ENCODE assay signal across 26 cellular contexts in the genomic region with DNA sequence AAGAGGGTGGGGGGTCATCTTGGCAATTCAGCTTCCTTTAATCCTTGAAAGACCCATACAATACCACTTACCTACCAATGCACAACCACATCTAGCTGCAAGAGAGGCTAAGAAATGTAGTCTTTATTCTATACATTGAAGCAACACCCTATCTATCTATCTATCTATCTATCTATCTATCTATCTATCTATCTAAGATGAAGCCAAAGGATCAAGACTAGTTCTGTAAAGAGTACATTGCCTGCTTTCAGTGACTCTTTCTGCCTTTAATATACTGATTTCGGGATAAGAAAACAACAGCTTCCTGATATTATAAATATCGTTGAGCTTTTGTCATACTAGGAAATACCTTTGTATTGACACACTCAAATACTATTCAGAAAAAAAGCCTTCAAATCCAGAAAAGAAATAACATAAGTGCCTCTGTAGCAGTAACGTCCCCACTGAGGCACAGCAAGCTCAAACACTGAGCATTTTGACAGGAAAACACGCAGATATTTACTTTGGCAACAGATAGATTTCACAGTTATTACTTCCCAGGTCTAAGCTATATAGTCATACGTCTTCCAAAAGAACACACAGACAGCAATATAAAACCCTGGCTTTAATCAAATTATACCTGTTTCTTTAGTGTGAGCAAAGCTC.
DNase-seq lines count a peak whose midpoint lies in the region; TF ChIP-seq lines count a peak whose summit lies in the region.
"Had no signal": no experiment of that assay in that cellular context is flagged by ENCODE, and none has a peak within 500 bp of the region (broad histone marks: within the 10 kb centered on the region; RNA-seq: fewer than 3 reads in every experiment).

No MANE protein-coding gene starts in this region.

- H3K27me3 ChIP-seq in sigmoid colon = no peaks in the 10 kb centered on the region
- H3K27me3 ChIP-seq: BLaER1, body of pancreas, colonic mucosa had no signal

- peak overlapping the region; percentile 42 for H3K27ac Mint-ChIP-seq in chondrocyte (ENCODE audit: unreplicated experiment)
- H3K27ac Mint-ChIP-seq in activated naive CD8-positive, alpha-beta T cell treated with anti-CD3 and anti-CD28 coated beads for 36 hours = no peak overlapping the region
- H3K27ac Mint-ChIP-seq: activated CD8-positive, alpha-beta T cell treated with anti-CD3 and anti-CD28 coated beads, Interleukin-2, amount 10 ng/mL, durations not matched to agents 7 days and 5 days; nephron had no signal

- no peaks in the 10 kb centered on the region for H3K36me3 Mint-ChIP-seq in chondrocyte (ENCODE audit: low read depth)
- no peaks in the 10 kb centered on the region for H3K36me3 Mint-ChIP-seq in activated naive CD8-positive, alpha-beta T cell treated with anti-CD3 and anti-CD28 coated beads for 36 hours

- TF ChIP-seq CTCF in chondrocyte (IDR thresholded peaks at IDR 0.05) (no peak), sigmoid colon (IDR thresholded peaks at IDR 0.05) (no peak)

- no peaks in the 10 kb centered on the region for H3K9me3 Mint-ChIP-seq in chondrocyte (ENCODE audit: low read depth)
- H3K9me3 Mint-ChIP-seq in activated naive CD8-positive, alpha-beta T cell treated with anti-CD3 and anti-CD28 coated beads for 36 hours = no peaks in the 10 kb centered on the region
- H3K9me3 Mint-ChIP-seq: nephron had no signal

- in situ Hi-C loops in ACHN (cut with HindIII; ENCODE audit: low pct_ligation_motif_present, low pct_unique_long_range_greater_than_20kb, low sequenced_read_pairs) = no loop called here

- H3K4me1 Mint-ChIP-seq in chondrocyte (ENCODE audit: low read depth) = peaks cover 11% of the 10 kb centered on the region
- no peaks in the 10 kb centered on the region for H3K4me1 Mint-ChIP-seq in activated naive CD8-positive, alpha-beta T cell treated with anti-CD3 and anti-CD28 coated beads for 36 hours

- 28 to 68% methylated on average over 5 of the region's 5 CpGs for WGBS in sigmoid colon, 2 donors

- peaks cover 0 to 17% (median 2%) of the 10 kb centered on the region in 4 donors for H3K4me1 ChIP-seq in sigmoid colon
- H3K4me1 ChIP-seq: colonic mucosa, parathyroid adenoma had no signal

- H3K9me3 ChIP-seq in sigmoid colon = no peaks in the 10 kb centered on the region
- H3K9me3 ChIP-seq: BLaER1, body of pancreas, colonic mucosa, thoracic aorta had no signal

- no peak overlapping the region for H3K4me3 Mint-ChIP-seq in chondrocyte (ENCODE audit: unreplicated experiment)
- H3K4me3 Mint-ChIP-seq in activated naive CD8-positive, alpha-beta T cell treated with anti-CD3 and anti-CD28 coated beads for 36 hours = no peak overlapping the region
- H3K4me3 Mint-ChIP-seq: activated CD8-positive, alpha-beta T cell treated with anti-CD3 and anti-CD28 coated beads, Interleukin-2, amount 10 ng/mL, durations not matched to agents 7 days and 5 days; nephron had no signal

- DNase-seq in ACHN (peak; percentile 27), LHCN-M2 (ENCODE audit: low read depth) (peak; percentile 41), chondrocyte (ENCODE audit: low spot score) (no peak), kidney glomerular epithelial cell (lab: John Stamatoyannopoulos, UW) (peak; percentile 11), SKM-1 treated with dmso at 0.1 percent for 144 hours (lab: John Stamatoyannopoulos, UW; ENCODE audit: unreplicated experiment) (no peak), globus pallidus (ENCODE audit: low spot score) (no peak), sigmoid colon (no peak)
- DNase-seq in activated naive CD8-positive, alpha-beta T cell treated with anti-CD3 and anti-CD28 coated beads for 36 hours = no peak
- DNase-seq: activated CD4-positive, alpha-beta T cell treated with anti-CD3 and anti-CD28 coated beads for 1 hour; activated CD8-positive, alpha-beta T cell treated with anti-CD3 and anti-CD28 coated beads, Interleukin-2, amount 10 ng/mL, durations not matched to agents 7 days and 5 days; activated effector memory CD4-positive, alpha-beta T cell treated with anti-CD3 and anti-CD28 coated beads, Interleukin-2, amount 50 U/mL, for 16 hours; body of pancreas; colonic mucosa; left ventricle myocardium superior; NCI-H1105 treated with DMSO at 0.1 percent for 48 hours; NCI-H2029 treated with DMSO at 0.1 percent for 48 hours; NCI-H2227 treated with DMSO at 0.1 percent for 48 hours; NCI-H748 treated with DMSO at 0.1 percent for 48 hours; right cardiac atrium; SHP77; stimulated activated naive CD8-positive, alpha-beta T cell treated with anti-CD3 and anti-CD28 coated beads, Interleukin-15, Interleukin-2, amounts not matched to agents 100 U/mL and 50 U/mL, for 24 hours; T-helper 1 cell had no signal

- no peak for TF ChIP-seq EP300 in sigmoid colon (IDR thresholded peaks at IDR 0.05)

- intact Hi-C loops in sigmoid colon (cut with DNase I) = no loop called here

- H3K27ac ChIP-seq in sigmoid colon = no peak overlapping the region
- H3K27ac ChIP-seq: BLaER1, body of pancreas, colonic mucosa, parathyroid adenoma, thoracic aorta had no signal

- no peak for TF ChIP-seq POLR2A in sigmoid colon (IDR thresholded peaks at IDR 0.05)

- H3K36me3 ChIP-seq in sigmoid colon = no peaks in the 10 kb centered on the region
- H3K36me3 ChIP-seq: BLaER1, colonic mucosa, thoracic aorta had no signal

- H3K4me3 ChIP-seq in sigmoid colon = no peak overlapping the region
- H3K4me3 ChIP-seq: BLaER1, body of pancreas, colonic mucosa, thoracic aorta had no signal

- H3K27me3 Mint-ChIP-seq in chondrocyte (ENCODE audit: low read depth) = no peaks in the 10 kb centered on the region
- no peaks in the 10 kb centered on the region for H3K27me3 Mint-ChIP-seq in activated naive CD8-positive, alpha-beta T cell treated with anti-CD3 and anti-CD28 coated beads for 36 hours

Comparison
In these comparisons a context has a peak if more than half of its experiments do, and no peak if none do; other contexts are left out.
1. DNase-seq: peak in ACHN (single experiment), LHCN-M2 (single experiment) and kidney glomerular epithelial cell (single experiment); none in chondrocyte (single experiment), SKM-1 treated with dmso at 0.1 percent for 144 hours (single experiment), globus pallidus (single experiment), activated naive CD8-positive, alpha-beta T cell treated with anti-CD3 and anti-CD28 coated beads for 36 hours (single experiment) and sigmoid colon (single experiment).